ENCODE assay signal across 1 cellular context in genomic region chr10:101940916-101941315, GRCh38.
TF ChIP-seq lines count a peak whose summit lies in the region.

No MANE protein-coding gene starts in this region.

TF ChIP-seq in HCT116, 20 proteins besides CTCF, POLR2A, EP300 and RAD21:
- 0 out of 2 replicates have a peak, but pooled peaks have one; percentile 12 for TF ChIP-seq FOSL1 (IDR thresholded peaks at IDR 0.05; ENCODE audit: low read depth)
- no peak for TF ChIP-seq CBX3 (IDR thresholded peaks at IDR 0.05; ENCODE audit: low read depth)
